21 cellular contexts compared by ENCODE assay signal in genomic region chr9:113907282-113907681, GRCh38. TPM values are rescaled to one million over a fixed set of nuclear protein-coding genes. Genes with fewer than 3 reads are reported as not detected.
A peak's percentile ranks its signal among the peaks of the same experiment; 100 is the strongest.
DNase-seq lines count a peak whose midpoint lies in the region; ATAC-seq, FAIRE-seq and TF ChIP-seq lines count a peak whose summit lies in the region.
"Had no signal": no experiment of that assay in that cellular context is flagged by ENCODE, and none has a peak within 500 bp of the region (broad histone marks: within the 10 kb centered on the region; RNA-seq: fewer than 3 reads in every experiment).

No MANE protein-coding gene starts in this region.

- no peak for TF ChIP-seq EP300 in HepG2 (IDR thresholded peaks at IDR 0.05; ENCODE audit: low read depth in 2 of 2, low read length in 2 of 2)
- TF ChIP-seq EP300 in HepG2 (CRISPR knock-in tag; IDR thresholded peaks at IDR 0.05; ENCODE audit: borderline replicate concordance), result no peak
- TF ChIP-seq EP300 in H1 (IDR thresholded peaks at IDR 0.05; ENCODE audit: borderline replicate concordance in 1 of 2, low read depth in 2 of 2, low read length in 2 of 2), result no peak

- H3K23me2 ChIP-seq in H1 (ENCODE audit: low read depth, low read length), result no peaks in the 10 kb centered on the region

- no peak overlapping the region for H4K8ac ChIP-seq in H1 (ENCODE audit: extremely low read depth, insufficient read depth, low read length)

- no peaks in the 10 kb centered on the region for H3K27me3 ChIP-seq in right lobe of liver
- peaks cover 0 to 8% of the 10 kb centered on the region in 2 experiments; a peak in 2 of 5 replicates for H3K27me3 ChIP-seq in HepG2 (ENCODE audit: control insufficient read depth in 1 of 2, insufficient read depth in 2 of 2, low read length in 2 of 2)
- H3K27me3 ChIP-seq in H1 (replicated peaks in 1 of 4; ENCODE audit: control insufficient read depth in 3 of 4, extremely low read depth in 1 of 4, insufficient read depth in 3 of 4, low read length in 3 of 4), result no peaks in the 10 kb centered on the region
- H3K27me3 ChIP-seq in osteoblast (ENCODE audit: insufficient read depth, low read length), result no peaks in the 10 kb centered on the region
- no peaks in the 10 kb centered on the region for H3K27me3 ChIP-seq in prostate gland (replicated peaks; ENCODE audit: insufficient read depth)
- H3K27me3 ChIP-seq: MG63 had no signal

- no TSS peak for BruUV-seq in HepG2 (replicated peaks; lab: Mats Ljungman, UMichigan)

- H3K79me1 ChIP-seq in H1 (ENCODE audit: low read depth, low read length), result peaks cover 11% of the 10 kb centered on the region; the same call in 1 of the 2 replicates

- no peaks in the 10 kb centered on the region for H3K36me3 ChIP-seq in right lobe of liver
- no peaks in the 10 kb centered on the region for H3K36me3 ChIP-seq in HepG2 (replicated peaks in 1 of 2; ENCODE audit: control insufficient read depth in 1 of 2, insufficient read depth in 2 of 2, low read length in 2 of 2)
- H3K36me3 ChIP-seq in H1 (ENCODE audit: control insufficient read depth in 2 of 4, insufficient read depth in 4 of 4, low read length in 3 of 4), result no peaks in the 10 kb centered on the region
- no peaks in the 10 kb centered on the region for H3K36me3 ChIP-seq in osteoblast (ENCODE audit: insufficient read depth, low read length)
- H3K36me3 ChIP-seq in prostate gland, result no peaks in the 10 kb centered on the region
- H3K36me3 ChIP-seq: MG63 had no signal

- H2AFZ ChIP-seq in HepG2 (ENCODE audit: low read length), result no peak overlapping the region
- H2AFZ ChIP-seq in H1 (ENCODE audit: low read length), result no peak overlapping the region
- no peak overlapping the region for H2AFZ ChIP-seq in osteoblast (ENCODE audit: low read length)

- FAIRE-seq in HepG2 (lab: Jason Lieb, UNC), result no peak
- no peak for FAIRE-seq in H1 (lab: Jason Lieb, UNC)
- FAIRE-seq: A549, GM18507 had no signal

- 0 out of 2 replicates have a peak overlapping the region, but pooled peaks have one; percentile 9 for H2BK5ac ChIP-seq in H1 (ENCODE audit: low read depth, low read length)

- CTCF ChIA-PET in HepG2 (lab: Yijun Ruan, JAX; ENCODE audit: low intra/inter-chr PET ratio, low total read pairs), result no interaction called here
- CTCF ChIA-PET in H1 (lab: Charles Lee; ENCODE audit: partially characterized antibody), result interaction anchor here (0.9 to 2.3 kb wide), 4 partner anchors 8 to 140 kb away, joined by 3 to 8 read pairs (median 4); no protein-coding TSS in a partner anchor

- in situ Hi-C loops in HepG2 (cut with HindIII; ENCODE audit: extremely low pct_ligation_motif_present, low pct_unique_long_range_greater_than_20kb), result no loop called here

- H3K4me3 ChIP-seq in right lobe of liver, result no peak overlapping the region
- H3K4me3 ChIP-seq in HepG2 (replicated peaks in 1 of 3; ENCODE audit: insufficient read depth in 1 of 3, low read depth in 2 of 3, low read length in 3 of 3), result no peak overlapping the region
- no peak overlapping the region for H3K4me3 ChIP-seq in H1 (ENCODE audit: extremely low read depth in 1 of 4, insufficient read depth in 2 of 4, low read depth in 3 of 4, low read length in 4 of 4)
- H3K4me3 ChIP-seq in osteoblast (ENCODE audit: insufficient read depth, low read length), result no peak overlapping the region
- no peak overlapping the region for H3K4me3 ChIP-seq in prostate gland
- H3K4me3 ChIP-seq: A549, MG63 had no signal

- H4K5ac ChIP-seq in H1 (ENCODE audit: insufficient read length, low read depth, low read length), result no peak overlapping the region

- no peak overlapping the region for H2AK5ac ChIP-seq in H1 (ENCODE audit: low read depth, low read length)

- no peak for TF ChIP-seq RAD21 in HepG2 (CRISPR knock-in tag; IDR thresholded peaks at IDR 0.05)
- TF ChIP-seq RAD21 in H1 (IDR thresholded peaks at IDR 0.05 in 1 of 2, conservative IDR thresholded peaks at IDR 0.05 in 1 of 2; ENCODE audit: low read depth in 2 of 2, low read length in 2 of 2), result no peak

- peak; percentile 13 to 81 (median 54) for ATAC-seq in right lobe of liver
- no peak for ATAC-seq in HepG2
- ATAC-seq in GM19452 (IDR thresholded peaks at IDR 0.05; ENCODE audit: unreplicated experiment), result no peak
- ATAC-seq: A549, HCT116, PC-3 had no signal

- no peak overlapping the region for H3K18ac ChIP-seq in H1 (ENCODE audit: extremely low read depth, low read length)

- no peak overlapping the region for H3K23ac ChIP-seq in H1 (ENCODE audit: insufficient read length)

- H3K27ac ChIP-seq in right lobe of liver (peak overlapping the region in 1 of 3 donors; percentile 55), HepG2 (ENCODE audit: extremely low read length, insufficient read depth, low read length) (no peak overlapping the region), H1 (ENCODE audit: low read depth, low read length) (no peak overlapping the region), osteoblast (ENCODE audit: low read depth, low read length) (no peak overlapping the region), prostate gland (no peak overlapping the region)
- H3K27ac ChIP-seq: A549, C4-2B had no signal

- no peaks in the 10 kb centered on the region for H4K20me1 ChIP-seq in HepG2 (ENCODE audit: insufficient read depth, low read length)
- H4K20me1 ChIP-seq in H1 (replicated peaks in 1 of 2; ENCODE audit: control insufficient read depth in 1 of 2, insufficient read depth in 2 of 2, low read length in 2 of 2), result no peaks in the 10 kb centered on the region
- peaks cover 27% of the 10 kb centered on the region for H4K20me1 ChIP-seq in osteoblast (ENCODE audit: insufficient read depth, low read length)

- H3K56ac ChIP-seq in H1 (replicated peaks; ENCODE audit: insufficient read length, low read depth, low read length), result no peak overlapping the region

- no peak overlapping the region for H3K4ac ChIP-seq in H1 (replicated peaks; ENCODE audit: insufficient read length, low read depth, low read length)

- H3K79me2 ChIP-seq in HepG2 (ENCODE audit: insufficient read depth, low read length) (no peaks in the 10 kb centered on the region), H1 (ENCODE audit: control insufficient read depth in 1 of 2, insufficient read depth in 2 of 2, low read length in 2 of 2) (peaks cover 0 to 31% of the 10 kb centered on the region in 2 experiments; a peak in 1 of 4 replicates), osteoblast (ENCODE audit: insufficient read depth, low read length) (peaks cover 87% of the 10 kb centered on the region)

- no peak overlapping the region for H4K91ac ChIP-seq in H1 (replicated peaks; ENCODE audit: insufficient read length, low read length)

- H3K9me3 ChIP-seq in right lobe of liver, result no peaks in the 10 kb centered on the region
- no peaks in the 10 kb centered on the region for H3K9me3 ChIP-seq in HepG2 (ENCODE audit: low read length)
- H3K9me3 ChIP-seq in H1 (ENCODE audit: insufficient read depth in 2 of 2, low read depth in 1 of 2, low read length in 1 of 2), result no peaks in the 10 kb centered on the region
- no peaks in the 10 kb centered on the region for H3K9me3 ChIP-seq in osteoblast (ENCODE audit: low read depth, low read length)
- no peaks in the 10 kb centered on the region for H3K9me3 ChIP-seq in prostate gland
- H3K9me3 ChIP-seq: A549, Caco-2 had no signal

- H3K4me1 ChIP-seq in right lobe of liver (peaks cover 0 to 15% (median 7%) of the 10 kb centered on the region in 4 donors), HepG2 (ENCODE audit: insufficient read depth, low read length) (no peaks in the 10 kb centered on the region), H1 (replicated peaks in 1 of 4; ENCODE audit: control insufficient read depth in 3 of 4, insufficient read depth in 4 of 4, low read length in 3 of 4) (peaks cover 0 to 7% (median 2%) of the 10 kb centered on the region in 4 experiments; a peak in 2 of 7 replicates), osteoblast (ENCODE audit: insufficient read depth, low read length) (peaks cover 10% of the 10 kb centered on the region), prostate gland (replicated peaks) (peaks cover 4% of the 10 kb centered on the region)
- H3K4me1 ChIP-seq: A549, Caco-2 had no signal

- no peak overlapping the region for H3K14ac ChIP-seq in H1 (ENCODE audit: insufficient read length)

- TF ChIP-seq POLR2A in right lobe of liver (IDR thresholded peaks at IDR 0.05) (no peak), HepG2 (IDR thresholded peaks at IDR 0.05; ENCODE audit: insufficient read depth in 1 of 2, low read depth in 2 of 2, low read length in 2 of 2) (no peak), H1 (IDR thresholded peaks at IDR 0.05; ENCODE audit: control extremely low read depth in 1 of 2, low read depth in 2 of 2, low read length in 2 of 2) (no peak), prostate gland (IDR thresholded peaks at IDR 0.05) (no peak)

- H2BK15ac ChIP-seq in H1 (ENCODE audit: low read length), result no peak overlapping the region

- no peak overlapping the region for H2BK12ac ChIP-seq in H1 (ENCODE audit: low read depth, low read length)

- no peak overlapping the region for H3K4me2 ChIP-seq in HepG2 (ENCODE audit: low read depth, low read length)
- no peak overlapping the region for H3K4me2 ChIP-seq in H1 (ENCODE audit: insufficient read depth in 1 of 2, low read depth in 2 of 2, low read length in 2 of 2)
- H3K4me2 ChIP-seq in osteoblast (ENCODE audit: insufficient read depth, low read length), result no peak overlapping the region
- H3K4me2 ChIP-seq: A549 had no signal

- intact Hi-C loops in right lobe of liver (cut with DNase I) (no loop called here), HepG2 (cut with micrococcal nuclease; ENCODE audit: unreplicated experiment) (no loop called here), prostate gland (cut with DNase I) (no loop called here)

- 47% methylated on average over 3 of the region's 5 CpGs for WGBS in right lobe of liver (ENCODE audit: insufficient coverage, low coverage, low lambda C conversion rate, missing lambda C conversion rate)
- 47% methylated on average over 5 of the region's 5 CpGs for WGBS in HepG2 (ENCODE audit: low lambda C conversion rate)
- WGBS in H1 (ENCODE audit: extremely low coverage in 1 of 2, insufficient coverage in 1 of 2, insufficient read length in 1 of 2, insufficient replicate concordance in 2 of 2, low coverage in 1 of 2, low lambda C conversion rate in 2 of 2, missing lambda C conversion rate in 1 of 2), 2 experiments, result 95% methylated on average over 5 of the region's 5 CpGs; no CpG with 5 or more reads in 1 of the 2 experiments
- 83% methylated on average over 5 of the region's 5 CpGs for WGBS in prostate gland

- no peak overlapping the region for H2BK20ac ChIP-seq in H1 (ENCODE audit: low read length)

- no peak overlapping the region for H2BK120ac ChIP-seq in H1 (replicated peaks; ENCODE audit: low read depth, low read length)

- TF ChIP-seq CTCF in right lobe of liver (IDR thresholded peaks at IDR 0.05) (no peak), HepG2 (CRISPR knock-in tag; IDR thresholded peaks at IDR 0.05) (no peak), H1 (IDR thresholded peaks at IDR 0.05; ENCODE audit: control extremely low read depth in 1 of 3, insufficient read depth in 1 of 3, low read depth in 1 of 3, low read length in 3 of 3) (no peak), osteoblast (IDR thresholded peaks at IDR 0.05; ENCODE audit: extremely low read depth, low read depth, low read length) (no peak), prostate gland (IDR thresholded peaks at IDR 0.05) (no peak)

- POLR2A ChIA-PET in HepG2 (lab: Yijun Ruan, JAX), result no interaction called here
- POLR2A ChIA-PET in H1 (lab: Charles Lee; ENCODE audit: partially characterized antibody), result no interaction called here

- no peak overlapping the region for H3K9ac ChIP-seq in HepG2 (ENCODE audit: insufficient read depth, low read depth, low read length)
- no peak overlapping the region for H3K9ac ChIP-seq in H1 (replicated peaks in 1 of 4; ENCODE audit: extremely low read depth in 1 of 4, low read depth in 3 of 4, low read length in 3 of 4)

- peak in 1 of 3 donors; percentile 66 for DNase-seq in right lobe of liver
- no peak for DNase-seq in HepG2 (ENCODE audit: low spot score)
- peak in 1 of 2 experiments; percentile 42 for DNase-seq in H1 (ENCODE audit: low read depth in 1 of 2, low spot score in 2 of 2)
- peak; percentile 58 for DNase-seq in osteoblast (ENCODE audit: insufficient read length, low spot score, missing footprints)
- DNase-seq in stimulated activated naive CD4-positive, alpha-beta T cell treated with Interleukin-2 at 50 U/mL for 16 hours (lab: John Stamatoyannopoulos, UW), result no peak
- DNase-seq in LoVo (ENCODE audit: low spot score), result no peak
- DNase-seq in prostate gland (ENCODE audit: low spot score), result no peak
- DNase-seq: Caco-2, KBM-7, NCI-H1092 treated with DMSO at 0.1 percent for 48 hours, NCI-H1694, NCI-H345, NCI-H526 treated with DMSO at 0.1 percent for 48 hours, PC-3, Right ventricle myocardium superior had no signal

RNA-seq across cellular contexts. Expression of gene ZNF618, which starts 31.2 kb away (rescaled TPM):
- total RNA-seq in right lobe of liver (1 to 10 TPM; 2.9 to 7.9 (median 6.0) TPM), HepG2 (2016; rRNA removed; fragmentation: Illumina TruSeq; extraction: Trizol) (0.06 and 0.07 TPM in 2 replicates), osteoblast (10.1 and 13.6 TPM in 2 replicates), prostate gland (10 to 100 TPM in 1 of 2 donors, 1 to 10 TPM in 1; 4.6 to 11.3 TPM)
- not detected in 2 replicates for total RNA-seq in HepG2 (2016; cell fraction: cytosol; rRNA removed; fragmentation: Illumina TruSeq; extraction: Trizol; ENCODE audit: low read depth)
- total RNA-seq in HepG2 (2016; cell fraction: insoluble cytoplasmic fraction; rRNA removed; fragmentation: Illumina TruSeq; extraction: Trizol), result 0.03 and 0.09 TPM in 2 replicates
- 0.03 and 0.19 TPM in 2 replicates for total RNA-seq in HepG2 (2016; cell fraction: membrane; rRNA removed; fragmentation: Illumina TruSeq; extraction: Trizol)
- 0.16 and 0.25 TPM in 2 replicates for total RNA-seq in HepG2 (2016; cell fraction: nucleus; rRNA removed; fragmentation: Illumina TruSeq; extraction: Trizol)
- polyA plus RNA-seq in HepG2 (2011; rRNA removed) (0.05 and 0.07 TPM in 2 replicates), H1 (2011; rRNA removed) (9.6 and 11.2 TPM in 2 replicates)
- 0.08 and 0.17 TPM in 2 replicates for polyA plus RNA-seq in HepG2 (2011; cell fraction: cytosol; rRNA removed)
- 0.24 and 0.35 TPM in 2 replicates for polyA plus RNA-seq in HepG2 (2011; cell fraction: nucleus; rRNA removed)
- 0.03 and 0.04 TPM in 2 replicates for polyA plus RNA-seq in HepG2 (2012)
- 0.02 and 0.08 TPM in 2 replicates for polyA plus RNA-seq in HepG2 (2016; cell fraction: cytosol; fragmentation: Illumina TruSeq; extraction: Trizol; ENCODE audit: low read depth)
- 0.08 and 0.09 TPM in 2 replicates for polyA plus RNA-seq in HepG2 (2016; cell fraction: insoluble cytoplasmic fraction; fragmentation: Illumina TruSeq; extraction: Trizol; ENCODE audit: low read depth)
- polyA plus RNA-seq in HepG2 (2016; cell fraction: membrane; fragmentation: Illumina TruSeq; extraction: Trizol; ENCODE audit: low read depth), result 0.08 and 0.14 TPM in 2 replicates
- polyA plus RNA-seq in HepG2 (2016; cell fraction: nucleus; fragmentation: Illumina TruSeq; extraction: Trizol; ENCODE audit: insufficient read depth, low read depth), result 0.11 and 0.51 TPM in 2 replicates
- 0.32 and 0.61 TPM in 2 replicates for polyA minus RNA-seq in HepG2 (2011; rRNA and poly(A)+ RNA removed; ENCODE audit: low replicate concordance)
- polyA minus RNA-seq in HepG2 (2011; cell fraction: cytosol; rRNA and poly(A)+ RNA removed), result 0.10 TPM in 1 of 2 replicates, not detected in the other
- 0.13 and 0.25 TPM in 2 replicates for polyA minus RNA-seq in HepG2 (2011; cell fraction: nucleus; rRNA and poly(A)+ RNA removed)
- total RNA-seq in H1 (2021; fragmentation: NEBNext Ultra II Directional; extraction: Animal tissue kit (Norgen Biotek cat#: 25700)), result 28.5 and 31.4 TPM in 2 replicates
- polyA plus RNA-seq in H1 (2011; cell fraction: cytosol; rRNA removed), result 7.3 TPM
- polyA plus RNA-seq in H1 (2011; cell fraction: nucleus; rRNA removed), result 27.9 TPM
- 12.4 to 15.7 TPM (median 14.4 TPM) in 4 replicates for polyA plus RNA-seq in H1 (2012, experiment 1 of 2)
- polyA plus RNA-seq in H1 (2012, experiment 2 of 2), result 5.8 TPM
- 17.0 TPM for polyA plus RNA-seq in H1 (2013, experiment 1 of 2)
- 16.1 TPM for polyA plus RNA-seq in H1 (2013, experiment 2 of 2)
- 15.2 and 17.9 TPM in 2 replicates for polyA minus RNA-seq in H1 (2011; rRNA and poly(A)+ RNA removed)
- 10.3 TPM for polyA minus RNA-seq in H1 (2011; cell fraction: cytosol; rRNA and poly(A)+ RNA removed)
- 21.1 TPM for polyA minus RNA-seq in H1 (2011; cell fraction: nucleus; rRNA and poly(A)+ RNA removed)

Comparison
In these comparisons a context has a peak if more than half of its experiments do, and no peak if none do; other contexts are left out.
1. ATAC-seq: peak in right lobe of liver (4 of 4); none in HepG2 (single experiment) and GM19452 (single experiment).